Comparison of ENCODE assay signal across 7 cellular contexts in genomic region chr16:31108035-31108793, GRCh38. TPM values are rescaled to one million over a fixed set of nuclear protein-coding genes. Genes with fewer than 3 reads are reported as not detected.
A peak's percentile ranks its signal among the peaks of the same experiment; 100 is the strongest.
DNase-seq lines count a peak whose midpoint lies in the region; ATAC-seq and TF ChIP-seq lines count a peak whose summit lies in the region.

BCKDK (plus strand) TSS chr16:31108386; CDS start chr16:31109224, 838 bp downstream.

- TF ChIP-seq CTCF in brain (conservative IDR thresholded peaks at IDR 0.05): no peak

- H3K4me3 ChIP-seq in iPS-15b (ENCODE audit: low read depth, low read length) (peak within 1 kb of the TSS; percentile 73), skeletal muscle cell (ENCODE audit: low read depth, low read length) (peak within 1 kb of the TSS; percentile 98)

- H3K9me3 Mint-ChIP-seq in brain: no peaks in the 10 kb centered on the region

- H3K9ac ChIP-seq in iPS-15b (ENCODE audit: low read depth, low read length): peak within 1 kb of the TSS; percentile 24

- no peaks in the 10 kb centered on the region for H3K9me3 ChIP-seq in iPS-15b (ENCODE audit: control insufficient read depth, insufficient read depth, low read length)

- peaks cover 2% of the 10 kb centered on the region for H3K27me3 ChIP-seq in iPS-15b (ENCODE audit: control insufficient read depth, insufficient read depth, low read length)

- ATAC-seq in GM18502 (IDR thresholded peaks at IDR 0.05; ENCODE audit: poor library complexity, unreplicated experiment): peak; percentile 85
- ATAC-seq in HG02840 (IDR thresholded peaks at IDR 0.05; ENCODE audit: low FRiP score, unreplicated experiment): peak; percentile 74

- H3K27me3 Mint-ChIP-seq in brain: no peaks in the 10 kb centered on the region

- DNase-seq in NCI-H1694 (lab: John Stamatoyannopoulos, UW): peak; percentile 15
- DNase-seq in UCSD-AML1 (lab: John Stamatoyannopoulos, UW; ENCODE audit: unreplicated experiment): peak; percentile 84
- DNase-seq in skeletal muscle cell (ENCODE audit: low read depth): no peak

- H3K4me3 Mint-ChIP-seq in brain: peak within 1 kb of the TSS; percentile 83 to 93 (median 92)

- peaks cover 26% of the 10 kb centered on the region for H3K4me1 Mint-ChIP-seq in brain

- peaks cover 24% of the 10 kb centered on the region for H3K36me3 ChIP-seq in iPS-15b (ENCODE audit: control insufficient read depth, insufficient read depth, low read length)

- peaks cover 29% of the 10 kb centered on the region for H3K36me3 Mint-ChIP-seq in brain

- peak within 1 kb of the TSS; percentile 79 to 99 (median 97) for H3K27ac Mint-ChIP-seq in brain

- H3K4me1 ChIP-seq in iPS-15b (ENCODE audit: control insufficient read depth, insufficient read depth, low read length): no peaks in the 10 kb centered on the region

RNA-seq across cellular contexts. Expression of gene BCKDK, which starts in this region (rescaled TPM):
- 58.6 TPM for polyA plus RNA-seq in brain (ENCODE audit: insufficient read depth, low read depth, low replicate concordance)
